9 cellular contexts compared by ENCODE assay signal in the genomic region with DNA sequence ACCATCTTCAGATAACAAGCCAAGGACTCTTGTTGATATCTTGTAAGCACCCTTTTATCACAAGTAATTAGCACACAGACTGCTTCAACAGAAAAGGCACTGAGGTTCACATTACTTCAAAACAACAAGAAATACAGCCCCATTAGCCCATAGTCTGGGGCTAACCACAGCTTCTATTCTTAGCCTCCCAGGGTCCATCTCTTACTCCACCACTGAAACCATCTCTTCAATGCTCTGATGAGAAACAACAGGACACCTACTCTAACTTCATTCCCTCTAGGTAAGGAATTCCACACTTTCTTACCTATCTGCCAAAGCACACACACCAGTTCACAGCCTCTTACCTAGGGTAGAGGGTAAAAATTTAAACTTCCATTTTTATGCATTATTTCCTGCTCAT. TPM values are rescaled to one million over a fixed set of nuclear protein-coding genes. Genes with fewer than 3 reads are reported as not detected.
DNase-seq lines count a peak whose midpoint lies in the region; ATAC-seq and TF ChIP-seq lines count a peak whose summit lies in the region.
"Had no signal": no experiment of that assay in that cellular context is flagged by ENCODE, and none has a peak within 500 bp of the region (broad histone marks: within the 10 kb centered on the region; RNA-seq: fewer than 3 reads in every experiment).

No MANE protein-coding gene starts in this region.

- no peaks in the 10 kb centered on the region for H3K9me3 Mint-ChIP-seq in natural killer cell

- ATAC-seq in GM19023 (IDR thresholded peaks at IDR 0.05; ENCODE audit: unreplicated experiment) = peak; percentile 47
- ATAC-seq in HG02763 (IDR thresholded peaks at IDR 0.05; ENCODE audit: unreplicated experiment) = peak; percentile 54
- peak in 1 of 3 donors; percentile 40 for ATAC-seq in natural killer cell
- ATAC-seq: left lobe of liver had no signal

- peak overlapping the region; percentile 80 to 86 for H3K27ac Mint-ChIP-seq in natural killer cell

- H3K4me1 Mint-ChIP-seq in natural killer cell = peaks cover 19 to 25% of the 10 kb centered on the region in 2 donors

- H3K36me3 Mint-ChIP-seq in natural killer cell = no peaks in the 10 kb centered on the region

- DNase-seq in NOMO-1 treated with dmso at 0.1 percent for 144 hours (lab: John Stamatoyannopoulos, UW; ENCODE audit: unreplicated experiment) (peak; percentile 7), natural killer cell (no peak), DMS 273 treated with DMSO at 0.1 percent for 48 hours (lab: John Stamatoyannopoulos, UW) (no peak), NCI-H1694 (lab: John Stamatoyannopoulos, UW) (no peak), NCI-H526 treated with DMSO at 0.1 percent for 48 hours (lab: John Stamatoyannopoulos, UW) (no peak)

- H3K4me3 Mint-ChIP-seq in natural killer cell = no peak overlapping the region

- intact Hi-C loops in natural killer cell (cut with micrococcal nuclease) = no loop called here

- TF ChIP-seq CTCF in natural killer cell (IDR thresholded peaks at IDR 0.05) = no peak

- peaks cover 0 to 2% of the 10 kb centered on the region in 2 donors for H3K27me3 Mint-ChIP-seq in natural killer cell (ENCODE audit: low read depth in 2 of 2)

RNA-seq across cellular contexts. Expression of gene CYTIP, which starts 26.4 kb away (rescaled TPM):
- 100 to 1,000 TPM; 276 to 363 (median 357) TPM for total RNA-seq in natural killer cell
- total RNA-seq: HT1080 had no signal
